In the genomic region with DNA sequence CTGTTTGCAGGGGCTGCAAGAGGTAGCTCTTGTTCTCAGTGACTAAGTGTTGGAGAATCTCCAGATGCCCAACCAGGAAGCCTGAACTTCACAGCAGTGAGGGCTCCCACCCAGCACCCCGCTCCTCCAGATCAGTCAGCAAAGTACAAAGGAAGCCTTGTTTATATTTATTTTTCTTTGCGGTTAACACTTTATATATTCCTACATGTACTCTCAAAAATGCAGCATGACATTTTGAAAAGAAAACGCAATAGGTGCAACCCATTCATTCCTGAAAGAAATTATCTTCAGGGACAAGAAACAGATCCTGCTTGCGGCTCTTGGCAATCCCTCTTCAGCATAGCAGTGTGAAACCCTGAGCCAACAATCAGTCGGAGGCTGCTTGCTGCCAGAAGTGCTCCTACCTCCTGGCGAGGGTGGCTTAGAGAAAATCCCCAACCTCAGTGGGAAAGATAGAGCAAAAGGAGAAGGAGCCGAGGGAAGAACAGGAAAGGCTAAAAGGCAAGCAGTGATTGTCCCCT, we compare ENCODE assay signal across 12 cellular contexts.
DNase-seq lines count a peak whose midpoint lies in the region; ATAC-seq and TF ChIP-seq lines count a peak whose summit lies in the region.
"Had no signal": no experiment of that assay in that cellular context is flagged by ENCODE, and none has a peak within 500 bp of the region (broad histone marks: within the 10 kb centered on the region; RNA-seq: fewer than 3 reads in every experiment).

No MANE protein-coding gene starts in this region.

- no peak overlapping the region for H4K91ac ChIP-seq in neuronal stem cell (ENCODE audit: low read depth, low read length, poor library complexity)

- no peak overlapping the region for H2BK120ac ChIP-seq in neuronal stem cell (ENCODE audit: low read depth, low read length)

- no peak overlapping the region for H2BK15ac ChIP-seq in neuronal stem cell (ENCODE audit: low read length)

- no CpG with 5 or more reads among the region's 7 CpGs for WGBS in neuronal stem cell (ENCODE audit: extremely low coverage in 2 of 2, insufficient read length in 2 of 2, insufficient replicate concordance in 1 of 2), 2 donors

- peaks cover 0 to 18% (median 0%) of the 10 kb centered on the region in 45 donors for H3K27me3 ChIP-seq in dorsolateral prefrontal cortex
- no peaks in the 10 kb centered on the region for H3K27me3 ChIP-seq in muscle layer of colon (ENCODE audit: control insufficient read depth in 1 of 2, insufficient read depth in 2 of 2, low read length in 2 of 2)
- H3K27me3 ChIP-seq in neuronal stem cell (ENCODE audit: control insufficient read depth in 3 of 3, insufficient read depth in 3 of 3, low read depth in 1 of 3, low read length in 3 of 3) = peaks cover 0 to 37% (median 0%) of the 10 kb centered on the region in 3 experiments

- H3K27ac Mint-ChIP-seq in activated CD4-positive, alpha-beta memory T cell treated with anti-CD3 and anti-CD28 coated beads for 36 hours = no peak overlapping the region

- H3K23ac ChIP-seq in neuronal stem cell (ENCODE audit: low read depth, low read length, poor library complexity) = no peak overlapping the region

- peak overlapping the region in 10 of 59 donors; percentile 0 to 19 (median 6) for H3K4me3 ChIP-seq in dorsolateral prefrontal cortex
- peak overlapping the region in 1 of 2 donors; percentile 2 for H3K4me3 ChIP-seq in muscle layer of colon (ENCODE audit: low read depth in 1 of 2, low read length in 2 of 2)
- no peak overlapping the region for H3K4me3 ChIP-seq in neuronal stem cell (ENCODE audit: low read length in 2 of 2)

- H3K18ac ChIP-seq in neuronal stem cell (ENCODE audit: low read length) = no peak overlapping the region

- ATAC-seq in HG02884 (IDR thresholded peaks at IDR 0.05; ENCODE audit: unreplicated experiment) = no peak
- ATAC-seq: esophagus mucosa had no signal

- H2BK5ac ChIP-seq in neuronal stem cell (ENCODE audit: low read length) = no peak overlapping the region

- no peak overlapping the region for H3K4me2 ChIP-seq in neuronal stem cell (ENCODE audit: insufficient read depth, low read length, poor library complexity, severe bottlenecking)

- no peak overlapping the region for H2AK5ac ChIP-seq in neuronal stem cell (ENCODE audit: low read depth, low read length)

- H2BK12ac ChIP-seq in neuronal stem cell (ENCODE audit: low read length) = no peak overlapping the region

- H3K14ac ChIP-seq in neuronal stem cell (ENCODE audit: low read length) = no peak overlapping the region

- in situ Hi-C loops in Caki2 (cut with HindIII; ENCODE audit: low pct_unique_long_range_greater_than_20kb, low sequenced_read_pairs) = no loop called here

- H3K36me3 Mint-ChIP-seq in activated CD4-positive, alpha-beta memory T cell treated with anti-CD3 and anti-CD28 coated beads for 36 hours = no peaks in the 10 kb centered on the region

- peak overlapping the region in 32 of 59 donors; percentile 1 to 71 (median 36) for H3K27ac ChIP-seq in dorsolateral prefrontal cortex
- peak overlapping the region; percentile 85 for H3K27ac ChIP-seq in muscle layer of colon (ENCODE audit: low read depth, low read length)
- H3K27ac ChIP-seq in neuronal stem cell (replicated peaks; ENCODE audit: low read length) = no peak overlapping the region
- H3K27ac ChIP-seq: HL-60, VCaP had no signal

- DNase-seq in Caki2 (ENCODE audit: low read depth) (peak; percentile 48), NCI-H2227 treated with DMSO at 0.1 percent for 48 hours (lab: John Stamatoyannopoulos, UW) (peak; percentile 28), dorsolateral prefrontal cortex (peak in 7 of 10 donors; percentile 28 to 59 (median 49)), NOMO-1 treated with DMSO at 0.1 percent for 48 hours (lab: John Stamatoyannopoulos, UW; ENCODE audit: unreplicated experiment) (no peak), neuronal stem cell (ENCODE audit: low spot score) (no peak)
- DNase-seq in activated CD4-positive, alpha-beta memory T cell treated with anti-CD3 and anti-CD28 coated beads for 36 hours = no peak
- DNase-seq: activated naive CD4-positive, alpha-beta T cell treated with anti-CD3 and anti-CD28 coated beads, Interleukin-2, amount 50 U/mL, for 16 hours had no signal

- POLR2A ChIA-PET in activated CD4-positive, alpha-beta memory T cell treated with anti-CD3 and anti-CD28 coated beads for 36 hours (lab: Charles Lee) = no interaction called here

- no peak overlapping the region for H3K4ac ChIP-seq in neuronal stem cell (ENCODE audit: low read length)

- no peak overlapping the region for H2AFZ ChIP-seq in neuronal stem cell (ENCODE audit: low read length)

- H4K8ac ChIP-seq in neuronal stem cell (ENCODE audit: low read depth, low read length) = no peak overlapping the region

- H3K9me3 Mint-ChIP-seq in activated CD4-positive, alpha-beta memory T cell treated with anti-CD3 and anti-CD28 coated beads for 36 hours = no peaks in the 10 kb centered on the region

- H3K79me1 ChIP-seq in neuronal stem cell (ENCODE audit: low read depth, low read length) = no peaks in the 10 kb centered on the region

- no peak overlapping the region for H3K4me3 Mint-ChIP-seq in activated CD4-positive, alpha-beta memory T cell treated with anti-CD3 and anti-CD28 coated beads for 36 hours

- no peak for TF ChIP-seq CTCF in dorsolateral prefrontal cortex (IDR thresholded peaks at IDR 0.05 in 54 of 56, conservative IDR thresholded peaks at IDR 0.05 in 2 of 56; ENCODE audit: low read depth in 1 of 56, partially characterized antibody in 56 of 56)

- H3K9me3 ChIP-seq in muscle layer of colon (ENCODE audit: low read length) (no peaks in the 10 kb centered on the region), neuronal stem cell (replicated peaks in 1 of 2; ENCODE audit: control insufficient read depth in 2 of 2, insufficient read depth in 1 of 2, low read depth in 1 of 2, low read length in 2 of 2) (no peaks in the 10 kb centered on the region)

- H3K4me1 ChIP-seq in muscle layer of colon (ENCODE audit: insufficient read depth, low read length) = peaks cover 65% of the 10 kb centered on the region
- H3K4me1 ChIP-seq in neuronal stem cell (ENCODE audit: control insufficient read depth in 2 of 2, insufficient read depth in 1 of 2, low read depth in 1 of 2, low read length in 2 of 2) = peaks cover 0 to 8% of the 10 kb centered on the region in 2 donors

- peaks cover 8% of the 10 kb centered on the region for H3K4me1 Mint-ChIP-seq in activated CD4-positive, alpha-beta memory T cell treated with anti-CD3 and anti-CD28 coated beads for 36 hours (ENCODE audit: low read depth)

- H3K36me3 ChIP-seq in muscle layer of colon (ENCODE audit: insufficient read depth, low read length) (no peaks in the 10 kb centered on the region), neuronal stem cell (replicated peaks in 1 of 2; ENCODE audit: control insufficient read depth in 2 of 2, insufficient read depth in 2 of 2, low read length in 2 of 2) (no peaks in the 10 kb centered on the region)

- H3K9ac ChIP-seq in muscle layer of colon (ENCODE audit: low read length) (no peak overlapping the region), neuronal stem cell (ENCODE audit: low read depth, low read length, poor library complexity) (no peak overlapping the region)

- intact Hi-C loops in dorsolateral prefrontal cortex (cut with DNase I) = no loop called here
- intact Hi-C loops in activated CD4-positive, alpha-beta memory T cell treated with anti-CD3 and anti-CD28 coated beads for 36 hours (cut with micrococcal nuclease) = no loop called here

- peaks cover 10% of the 10 kb centered on the region for H3K27me3 Mint-ChIP-seq in activated CD4-positive, alpha-beta memory T cell treated with anti-CD3 and anti-CD28 coated beads for 36 hours

- CTCF ChIA-PET in activated CD4-positive, alpha-beta memory T cell treated with anti-CD3 and anti-CD28 coated beads for 36 hours (lab: Charles Lee) = no interaction called here

Comparison
In these comparisons a context has a peak if more than half of its experiments do, and no peak if none do; other contexts are left out.
1. DNase-seq: peak in Caki2 (single experiment), NCI-H2227 treated with DMSO at 0.1 percent for 48 hours (single experiment) and dorsolateral prefrontal cortex (7 of 10); none in NOMO-1 treated with DMSO at 0.1 percent for 48 hours (single experiment), neuronal stem cell (single experiment) and activated CD4-positive, alpha-beta memory T cell treated with anti-CD3 and anti-CD28 coated beads for 36 hours (single experiment).